ENCODE assay signal across 18 cellular contexts in the genomic region with DNA sequence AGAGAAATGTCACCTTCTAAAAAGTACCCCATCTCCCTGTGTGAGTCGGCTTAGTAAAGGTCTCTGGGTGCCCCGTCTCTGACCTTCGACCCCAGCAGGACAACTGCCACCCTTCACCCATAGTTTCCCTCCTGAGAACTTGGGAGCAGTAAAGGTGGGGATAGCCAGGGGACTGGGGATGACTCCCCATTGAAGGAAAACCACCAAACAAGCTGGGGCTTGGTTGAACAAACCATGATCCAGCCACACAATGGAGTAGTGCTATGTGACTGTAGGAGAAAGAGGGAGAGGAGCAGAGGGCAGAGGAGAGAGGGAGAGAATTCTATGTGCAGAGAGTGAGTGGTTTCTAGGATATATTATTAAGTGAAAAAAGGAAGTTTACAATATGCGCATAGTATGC. TPM values are rescaled to one million over a fixed set of nuclear protein-coding genes. Genes with fewer than 3 reads are reported as not detected.
DNase-seq lines count a peak whose midpoint lies in the region; ATAC-seq, FAIRE-seq and TF ChIP-seq lines count a peak whose summit lies in the region.
"Had no signal": no experiment of that assay in that cellular context is flagged by ENCODE, and none has a peak within 500 bp of the region (broad histone marks: within the 10 kb centered on the region; RNA-seq: fewer than 3 reads in every experiment).

No MANE protein-coding gene starts in this region.

- H3K27me3 Mint-ChIP-seq in activated CD8-positive, alpha-beta memory T cell treated with anti-CD3 and anti-CD28 coated beads, Interleukin-2, amount 10 ng/mL, durations not matched to agents 7 days and 5 days: peaks cover 12% of the 10 kb centered on the region
- H3K27me3 Mint-ChIP-seq in WTC11 (ENCODE audit: low read depth) (no peaks in the 10 kb centered on the region), type B pancreatic cell (no peaks in the 10 kb centered on the region), HFFc6 (ENCODE audit: insufficient read depth) (peaks cover 16% of the 10 kb centered on the region)

- no peak overlapping the region for H3K27ac ChIP-seq in keratinocyte (ENCODE audit: control insufficient read depth, insufficient read depth, low read length)
- H3K27ac ChIP-seq: BLaER1 treated with 17β-estradiol and CSF1 and Interleukin-3, amounts not matched to agents 10 nM and 100 nM; GM23248 had no signal

- no peak for ATAC-seq in activated CD8-positive, alpha-beta memory T cell treated with anti-CD3 and anti-CD28 coated beads, Interleukin-2, amount 10 ng/mL, durations not matched to agents 7 days and 5 days
- ATAC-seq in WTC11 (no peak), left ventricle myocardium superior (no peak)
- ATAC-seq: HCT116 had no signal

- no peak overlapping the region for H3K4me3 Mint-ChIP-seq in activated CD8-positive, alpha-beta memory T cell treated with anti-CD3 and anti-CD28 coated beads, Interleukin-2, amount 10 ng/mL, durations not matched to agents 7 days and 5 days
- H3K4me3 Mint-ChIP-seq in WTC11 (no peak overlapping the region), type B pancreatic cell (no peak overlapping the region), HFFc6 (no peak overlapping the region)
- H3K4me3 Mint-ChIP-seq: CD4-positive, CD25-positive, alpha-beta regulatory T cell had no signal

- no peaks in the 10 kb centered on the region for H3K79me2 ChIP-seq in keratinocyte (ENCODE audit: control insufficient read depth, insufficient read depth, low read length)

- peaks cover 2% of the 10 kb centered on the region for H3K36me3 Mint-ChIP-seq in activated CD8-positive, alpha-beta memory T cell treated with anti-CD3 and anti-CD28 coated beads, Interleukin-2, amount 10 ng/mL, durations not matched to agents 7 days and 5 days
- H3K36me3 Mint-ChIP-seq in WTC11: no peaks in the 10 kb centered on the region
- no peaks in the 10 kb centered on the region for H3K36me3 Mint-ChIP-seq in type B pancreatic cell
- H3K36me3 Mint-ChIP-seq in HFFc6 (ENCODE audit: low read depth): no peaks in the 10 kb centered on the region
- H3K36me3 Mint-ChIP-seq: CD4-positive, CD25-positive, alpha-beta regulatory T cell had no signal

- H3K27ac Mint-ChIP-seq in activated CD8-positive, alpha-beta memory T cell treated with anti-CD3 and anti-CD28 coated beads, Interleukin-2, amount 10 ng/mL, durations not matched to agents 7 days and 5 days: no peak overlapping the region
- peak overlapping the region; percentile 81 for H3K27ac Mint-ChIP-seq in WTC11
- H3K27ac Mint-ChIP-seq in type B pancreatic cell: no peak overlapping the region
- no peak overlapping the region for H3K27ac Mint-ChIP-seq in HFFc6
- H3K27ac Mint-ChIP-seq: CD4-positive, CD25-positive, alpha-beta regulatory T cell had no signal

- peaks cover 4% of the 10 kb centered on the region for H3K27me3 ChIP-seq in keratinocyte (ENCODE audit: control insufficient read depth, extremely low read depth, insufficient read depth, low read length)
- H3K27me3 ChIP-seq: BLaER1 treated with 17β-estradiol and CSF1 and Interleukin-3, amounts not matched to agents 10 nM and 100 nM had no signal

- dilution Hi-C loops in keratinocyte (cut with MboI; ENCODE audit: extremely low pct_ligation_motif_present, low sequenced_read_pairs): no loop called here

- no peaks in the 10 kb centered on the region for H3K36me3 ChIP-seq in keratinocyte (ENCODE audit: control insufficient read depth in 2 of 2, extremely low read depth in 1 of 2, insufficient read depth in 2 of 2, low read length in 2 of 2)
- H3K36me3 ChIP-seq: BLaER1 treated with 17β-estradiol and CSF1 and Interleukin-3, amounts not matched to agents 10 nM and 100 nM had no signal

- CTCF ChIA-PET in activated CD8-positive, alpha-beta memory T cell treated with anti-CD3 and anti-CD28 coated beads, Interleukin-2, amount 10 ng/mL, durations not matched to agents 7 days and 5 days (lab: Charles Lee): no interaction called here
- CTCF ChIA-PET in WTC11 (lab: Charles Lee): interaction anchor here (1.0 to 1.5 kb wide), 2 partner anchors 13 to 51 kb away, joined by 3 to 4 read pairs; no protein-coding TSS in a partner anchor
- CTCF ChIA-PET in HEK293T (lab: Yijun Ruan, JAX): no interaction called here

- no peak overlapping the region for H3K4me2 ChIP-seq in keratinocyte (ENCODE audit: control insufficient read depth, extremely low read depth, insufficient read depth, low read depth, low read length)
- H3K4me2 ChIP-seq: BLaER1 treated with 17β-estradiol and CSF1 and Interleukin-3, amounts not matched to agents 10 nM and 100 nM had no signal

- no peak overlapping the region for H3K9ac ChIP-seq in keratinocyte (ENCODE audit: control insufficient read depth, extremely low read depth, insufficient read depth, low read length)
- H3K9ac ChIP-seq: BLaER1 treated with 17β-estradiol and CSF1 and Interleukin-3, amounts not matched to agents 10 nM and 100 nM; GM23248 had no signal

- intact Hi-C loops in left ventricle myocardium superior (cut with micrococcal nuclease): no loop called here

- no peaks in the 10 kb centered on the region for H3K4me1 Mint-ChIP-seq in activated CD8-positive, alpha-beta memory T cell treated with anti-CD3 and anti-CD28 coated beads, Interleukin-2, amount 10 ng/mL, durations not matched to agents 7 days and 5 days
- H3K4me1 Mint-ChIP-seq in WTC11 (peaks cover 7% of the 10 kb centered on the region), type B pancreatic cell (ENCODE audit: unreplicated experiment) (no peaks in the 10 kb centered on the region), HFFc6 (ENCODE audit: low read depth) (no peaks in the 10 kb centered on the region)
- H3K4me1 Mint-ChIP-seq: CD4-positive, CD25-positive, alpha-beta regulatory T cell had no signal

- H3K4me3 ChIP-seq in keratinocyte (ENCODE audit: control insufficient read depth in 2 of 3, extremely low read depth in 1 of 3, insufficient read depth in 2 of 3, low read depth in 1 of 3, low read length in 3 of 3): no peak overlapping the region
- H3K4me3 ChIP-seq: BLaER1 treated with 17β-estradiol and CSF1 and Interleukin-3, amounts not matched to agents 10 nM and 100 nM; GM23248 had no signal

- H4K20me1 ChIP-seq in keratinocyte (ENCODE audit: control insufficient read depth, extremely low read depth, insufficient read depth, low read length): no peaks in the 10 kb centered on the region
- H4K20me1 ChIP-seq: BLaER1 treated with 17β-estradiol and CSF1 and Interleukin-3, amounts not matched to agents 10 nM and 100 nM had no signal

- FAIRE-seq in keratinocyte (lab: Jason Lieb, UNC): peak; percentile 5
- FAIRE-seq: GM19239, H54 had no signal

- peak; percentile 11 for DNase-seq in activated CD8-positive, alpha-beta memory T cell treated with anti-CD3 and anti-CD28 coated beads, Interleukin-2, amount 10 ng/mL, durations not matched to agents 7 days and 5 days
- DNase-seq in activated CD8-positive, alpha-beta memory T cell treated with anti-CD3 and anti-CD28 coated beads, Interleukin-2, amount 50 U/mL, for 48 hours: no peak
- DNase-seq in WTC11 (ENCODE audit: low spot score): no peak
- no peak for DNase-seq in keratinocyte (ENCODE audit: low read depth, low spot score)
- peak; percentile 29 for DNase-seq in type B pancreatic cell (ENCODE audit: extremely low spot score, unreplicated experiment)
- DNase-seq in HFFc6: no peak
- no peak for DNase-seq in left ventricle myocardium superior
- no peak for DNase-seq in HEK293T (ENCODE audit: extremely low spot score)
- DNase-seq: ACHN; CD4-positive, CD25-positive, alpha-beta regulatory T cell; DMS53; GF-D8; GM23248 had no signal

- TF ChIP-seq CTCF in WTC11 (IDR thresholded peaks at IDR 0.05) (no peak), keratinocyte (optimal IDR thresholded peaks at IDR 0.05 in 1 of 3, IDR thresholded peaks at IDR 0.05 in 1 of 3, conservative IDR thresholded peaks at IDR 0.05 in 1 of 3; ENCODE audit: extremely low read depth in 1 of 3, insufficient read depth in 2 of 3, low read length in 3 of 3) (no peak), type B pancreatic cell (conservative IDR thresholded peaks at IDR 0.05) (no peak), HFFc6 (IDR thresholded peaks at IDR 0.05) (no peak)

- no peaks in the 10 kb centered on the region for H3K9me3 ChIP-seq in keratinocyte (ENCODE audit: control insufficient read depth, low read depth, low read length)
- H3K9me3 ChIP-seq: BLaER1 treated with 17β-estradiol and CSF1 and Interleukin-3, amounts not matched to agents 10 nM and 100 nM had no signal

- POLR2A ChIA-PET in WTC11 (lab: Charles Lee) (no interaction called here), HEK293T (lab: Yijun Ruan, JAX) (no interaction called here)

- no peaks in the 10 kb centered on the region for H3K9me3 Mint-ChIP-seq in activated CD8-positive, alpha-beta memory T cell treated with anti-CD3 and anti-CD28 coated beads, Interleukin-2, amount 10 ng/mL, durations not matched to agents 7 days and 5 days (ENCODE audit: low read depth)
- H3K9me3 Mint-ChIP-seq in WTC11: no peaks in the 10 kb centered on the region
- no peaks in the 10 kb centered on the region for H3K9me3 Mint-ChIP-seq in type B pancreatic cell
- peaks cover 4% of the 10 kb centered on the region; the same call in 1 of the 2 replicates for H3K9me3 Mint-ChIP-seq in HFFc6

- no peaks in the 10 kb centered on the region for H3K9me1 ChIP-seq in keratinocyte (ENCODE audit: control insufficient read depth, extremely low read depth, insufficient read depth, low read length)

- peaks cover 8% of the 10 kb centered on the region for H3K4me1 ChIP-seq in keratinocyte (ENCODE audit: control insufficient read depth, extremely low read depth, insufficient read depth, low read length)
- H3K4me1 ChIP-seq: BLaER1 treated with 17β-estradiol and CSF1 and Interleukin-3, amounts not matched to agents 10 nM and 100 nM had no signal

- H2AFZ ChIP-seq in keratinocyte (ENCODE audit: control insufficient read depth, low read length): no peak overlapping the region
- H2AFZ ChIP-seq: GM23248 had no signal

RNA-seq across cellular contexts. Expression of gene IDH3A, which starts 33.7 kb away (rescaled TPM):
- total RNA-seq in activated CD8-positive, alpha-beta memory T cell treated with anti-CD3 and anti-CD28 coated beads, Interleukin-2, amount 10 ng/mL, durations not matched to agents 7 days and 5 days: 100 to 1,000 TPM in 1 of 2 experiments, 10 to 100 TPM in 1; 97.9 to 105 TPM
- total RNA-seq in WTC11 (2021): 37.8 to 56.6 TPM (median 38.5 TPM) in 3 replicates
- 59.4 to 118 TPM (median 110 TPM) in 3 replicates for polyA plus RNA-seq in keratinocyte
- 32.8 TPM for polyA plus RNA-seq in keratinocyte (2011; ENCODE audit: low read depth)
- polyA plus RNA-seq in keratinocyte (2011; cell fraction: cytosol; rRNA removed): 67.0 and 116 TPM in 2 replicates
- polyA plus RNA-seq in keratinocyte (2011; cell fraction: nucleus; rRNA removed): 67.9 and 81.5 TPM in 2 replicates
- 76.5 and 80.3 TPM in 2 replicates for polyA plus RNA-seq in keratinocyte (2012; ENCODE audit: low replicate concordance)
- 28.9 to 116 TPM (median 51.2 TPM) in 3 replicates for polyA minus RNA-seq in keratinocyte
- 60.4 TPM for polyA minus RNA-seq in keratinocyte (2011; cell fraction: cytosol; rRNA and poly(A)+ RNA removed)
- polyA minus RNA-seq in keratinocyte (2011; cell fraction: nucleus; rRNA and poly(A)+ RNA removed): 20.3 and 30.2 TPM in 2 replicates
- total RNA-seq in type B pancreatic cell (ENCODE audit: low replicate concordance): 66.5 and 93.6 TPM in 2 replicates
- 10 to 100 TPM; 67.3 to 82.1 (median 78.3) TPM for total RNA-seq in HFFc6 (2021; fragmentation: NEBNext Ultra II Directional; extraction: Animal tissue kit (Norgen Biotek cat#: 25700))
- total RNA-seq in left ventricle myocardium superior: 470 TPM

RNA-seq across cellular contexts. Expression of gene ACSBG1, which starts 51.5 kb away (rescaled TPM):
- under 1 TPM in 1 of 2 experiments, not detected in 1; 0.28 TPM for total RNA-seq in activated CD8-positive, alpha-beta memory T cell treated with anti-CD3 and anti-CD28 coated beads, Interleukin-2, amount 10 ng/mL, durations not matched to agents 7 days and 5 days
- total RNA-seq in WTC11 (2021) (4.1 to 5.8 TPM (median 5.0 TPM) in 3 replicates), type B pancreatic cell (ENCODE audit: low replicate concordance) (0.71 TPM in 1 of 2 replicates, not detected in the other), left ventricle myocardium superior (0.05 TPM)
- polyA plus RNA-seq in keratinocyte: 0.01 to 0.06 TPM in 2 of 3 replicates, not detected in the other
- 1.3 TPM for polyA plus RNA-seq in keratinocyte (2011; ENCODE audit: low read depth)
- not detected in 2 replicates for polyA plus RNA-seq in keratinocyte (2011; cell fraction: cytosol; rRNA removed)
- polyA plus RNA-seq in keratinocyte (2011; cell fraction: nucleus; rRNA removed): 0.17 TPM in 1 of 2 replicates, not detected in the other
- polyA plus RNA-seq in keratinocyte (2012; ENCODE audit: low replicate concordance): 0.03 and 0.56 TPM in 2 replicates
- not detected in 3 replicates for polyA minus RNA-seq in keratinocyte
- polyA minus RNA-seq in keratinocyte (2011; cell fraction: cytosol; rRNA and poly(A)+ RNA removed): not detected
- 0.11 TPM in 1 of 2 replicates, not detected in the other for polyA minus RNA-seq in keratinocyte (2011; cell fraction: nucleus; rRNA and poly(A)+ RNA removed)
- not detected for total RNA-seq in HFFc6 (2021; fragmentation: NEBNext Ultra II Directional; extraction: Animal tissue kit (Norgen Biotek cat#: 25700))
- total RNA-seq: A172, GM23248 had no signal

RNA-seq across cellular contexts. Expression of gene CIB2, which starts 51.6 kb away (rescaled TPM):
- 1 to 10 TPM in 1 of 2 experiments, under 1 TPM in 1; 0.94 to 1.2 TPM for total RNA-seq in activated CD8-positive, alpha-beta memory T cell treated with anti-CD3 and anti-CD28 coated beads, Interleukin-2, amount 10 ng/mL, durations not matched to agents 7 days and 5 days
- total RNA-seq in WTC11 (2021) (45.2 to 56.4 TPM (median 56.2 TPM) in 3 replicates), type B pancreatic cell (ENCODE audit: low replicate concordance) (15.7 and 20.1 TPM in 2 replicates), left ventricle myocardium superior (16.4 TPM)
- 4.1 to 6.1 TPM (median 4.9 TPM) in 3 replicates for polyA plus RNA-seq in keratinocyte
- 3.9 TPM for polyA plus RNA-seq in keratinocyte (2011; ENCODE audit: low read depth)
- polyA plus RNA-seq in keratinocyte (2011; cell fraction: cytosol; rRNA removed): 3.1 and 4.6 TPM in 2 replicates
- 0.73 and 1.3 TPM in 2 replicates for polyA plus RNA-seq in keratinocyte (2011; cell fraction: nucleus; rRNA removed)
- polyA plus RNA-seq in keratinocyte (2012; ENCODE audit: low replicate concordance): 3.9 and 6.3 TPM in 2 replicates
- polyA minus RNA-seq in keratinocyte: 5.6 to 8.1 TPM (median 5.7 TPM) in 3 replicates
- 3.1 TPM for polyA minus RNA-seq in keratinocyte (2011; cell fraction: cytosol; rRNA and poly(A)+ RNA removed)
- polyA minus RNA-seq in keratinocyte (2011; cell fraction: nucleus; rRNA and poly(A)+ RNA removed): 1.5 and 1.9 TPM in 2 replicates
- 1 to 10 TPM; 1.3 to 1.8 (median 1.4) TPM for total RNA-seq in HFFc6 (2021; fragmentation: NEBNext Ultra II Directional; extraction: Animal tissue kit (Norgen Biotek cat#: 25700))

Comparison
In these comparisons a context has a peak if more than half of its experiments do, and no peak if none do; other contexts are left out.
1. DNase-seq: peak in activated CD8-positive, alpha-beta memory T cell treated with anti-CD3 and anti-CD28 coated beads, Interleukin-2, amount 10 ng/mL, durations not matched to agents 7 days and 5 days (single experiment) and type B pancreatic cell (single experiment); none in activated CD8-positive, alpha-beta memory T cell treated with anti-CD3 and anti-CD28 coated beads, Interleukin-2, amount 50 U/mL, for 48 hours (single experiment), WTC11 (single experiment), keratinocyte (single experiment), HFFc6 (single experiment), left ventricle myocardium superior (single experiment) and HEK293T (single experiment).